1 cellular context compared by ENCODE assay signal in genomic region chr6:106886444-106886843, GRCh38.
TF ChIP-seq lines count a peak whose summit lies in the region.

No MANE protein-coding gene starts in this region.

TF ChIP-seq in A549, 52 proteins besides CTCF, POLR2A, EP300 and RAD21 (continued from another document):
- TF ChIP-seq REST (IDR thresholded peaks at IDR 0.05) (no peak), NPAS2 (CRISPR knock-in tag; IDR thresholded peaks at IDR 0.05; ENCODE audit: borderline replicate concordance) (no peak)
TF ChIP-seq in A549: peak in this region for 0.
